In genomic region chr3:63990204-63990603, GRCh38 we compare ENCODE assay signal across 18 cellular contexts. TPM values are rescaled to one million over a fixed set of nuclear protein-coding genes. Genes with fewer than 3 reads are reported as not detected.
DNase-seq lines count a peak whose midpoint lies in the region; ATAC-seq and TF ChIP-seq lines count a peak whose summit lies in the region.
"Had no signal": no experiment of that assay in that cellular context is flagged by ENCODE, and none has a peak within 500 bp of the region (broad histone marks: within the 10 kb centered on the region; RNA-seq: fewer than 3 reads in every experiment).

No MANE protein-coding gene starts in this region.

- no peak for ATAC-seq in central memory CD8-positive, alpha-beta T cell (replicated peaks; ENCODE audit: extremely low read depth, poor library complexity, severe bottlenecking)
- ATAC-seq in GM18873 (IDR thresholded peaks at IDR 0.05; ENCODE audit: low FRiP score, unreplicated experiment): no peak
- no peak for ATAC-seq in GM21515 (IDR thresholded peaks at IDR 0.05; ENCODE audit: unreplicated experiment)

- no peak for DNase-seq in activated CD4-positive, alpha-beta T cell treated with anti-CD3 and anti-CD28 coated beads, Interleukin-2, amount 10 ng/mL, durations not matched to agents 24 days and 14 days
- no peak for DNase-seq in activated CD4-positive, alpha-beta T cell treated with anti-CD3 and anti-CD28 coated beads for 1 hour
- no peak for DNase-seq in CD4-positive, alpha-beta memory T cell
- no peak for DNase-seq in central memory CD8-positive, alpha-beta T cell (ENCODE audit: low spot score in 2 of 2)
- DNase-seq in neural crest cell (ENCODE audit: low read depth, low spot score): no peak
- no peak for DNase-seq in T-helper 2 cell treated with Interferon-gamma antibody and Interleukin-4, amounts not matched to agents 5 μg/mL and 100 μg/mL, for 36 hours (ENCODE audit: low spot score)
- DNase-seq: 8988T, BE2C, DND-41, GOT3, KBM-7, MV-4-11, NCI-H1417 treated with DMSO at 0.1 percent for 48 hours, NCI-H2029, NCI-H748 treated with DMSO at 0.1 percent for 48 hours, OCI-M1 had no signal

- peaks cover 16% of the 10 kb centered on the region for H3K4me1 ChIP-seq in CD4-positive, alpha-beta memory T cell (ENCODE audit: insufficient read depth, low read length)
- H3K4me1 ChIP-seq: BE2C had no signal

- POLR2A ChIA-PET in CD4-positive, alpha-beta memory T cell (lab: Charles Lee; ENCODE audit: partially characterized antibody): interaction anchor here (1.0 to 5.5 kb wide), 2 partner anchors 14 to 23 kb away, joined by 3 to 36 read pairs; no protein-coding TSS in a partner anchor

- H3K4me1 Mint-ChIP-seq in activated CD4-positive, alpha-beta T cell treated with anti-CD3 and anti-CD28 coated beads, Interleukin-2, amount 10 ng/mL, durations not matched to agents 24 days and 14 days: peaks cover 33% of the 10 kb centered on the region
- H3K4me1 Mint-ChIP-seq in CD4-positive, alpha-beta memory T cell: peaks cover 23 to 53% (median 46%) of the 10 kb centered on the region in 4 donors
- H3K4me1 Mint-ChIP-seq in central memory CD8-positive, alpha-beta T cell: peaks cover 35% of the 10 kb centered on the region
- H3K4me1 Mint-ChIP-seq in neural crest cell: peaks cover 20% of the 10 kb centered on the region
- peaks cover 25% of the 10 kb centered on the region for H3K4me1 Mint-ChIP-seq in T-helper 2 cell treated with Interferon-gamma antibody and Interleukin-4, amounts not matched to agents 5 μg/mL and 100 μg/mL, for 36 hours (ENCODE audit: low read depth)

- H3K9me3 Mint-ChIP-seq in activated CD4-positive, alpha-beta T cell treated with anti-CD3 and anti-CD28 coated beads, Interleukin-2, amount 10 ng/mL, durations not matched to agents 24 days and 14 days: no peaks in the 10 kb centered on the region
- H3K9me3 Mint-ChIP-seq in CD4-positive, alpha-beta memory T cell: no peaks in the 10 kb centered on the region
- no peaks in the 10 kb centered on the region for H3K9me3 Mint-ChIP-seq in central memory CD8-positive, alpha-beta T cell
- H3K9me3 Mint-ChIP-seq in neural crest cell: no peaks in the 10 kb centered on the region
- H3K9me3 Mint-ChIP-seq in T-helper 2 cell treated with Interferon-gamma antibody and Interleukin-4, amounts not matched to agents 5 μg/mL and 100 μg/mL, for 36 hours: no peaks in the 10 kb centered on the region

- intact Hi-C loops in activated CD4-positive, alpha-beta T cell treated with anti-CD3 and anti-CD28 coated beads, Interleukin-2, amount 10 ng/mL, durations not matched to agents 24 days and 14 days (cut with micrococcal nuclease): loop anchor here (5.0 kb wide), 2 partner anchors 38 to 128 kb away; partner anchors contain the start of genes ATXN7 and THOC7
- intact Hi-C loops in CD4-positive, alpha-beta memory T cell (cut with micrococcal nuclease): no loop called here

- H3K27me3 Mint-ChIP-seq in activated CD4-positive, alpha-beta T cell treated with anti-CD3 and anti-CD28 coated beads, Interleukin-2, amount 10 ng/mL, durations not matched to agents 24 days and 14 days: no peaks in the 10 kb centered on the region
- no peaks in the 10 kb centered on the region for H3K27me3 Mint-ChIP-seq in CD4-positive, alpha-beta memory T cell
- no peaks in the 10 kb centered on the region for H3K27me3 Mint-ChIP-seq in central memory CD8-positive, alpha-beta T cell
- H3K27me3 Mint-ChIP-seq in neural crest cell (ENCODE audit: low read depth): no peaks in the 10 kb centered on the region
- H3K27me3 Mint-ChIP-seq in T-helper 2 cell treated with Interferon-gamma antibody and Interleukin-4, amounts not matched to agents 5 μg/mL and 100 μg/mL, for 36 hours (ENCODE audit: low read depth): no peaks in the 10 kb centered on the region

- CTCF ChIA-PET in CD4-positive, alpha-beta memory T cell (lab: Charles Lee; ENCODE audit: partially characterized antibody): interaction anchor here (1.2 to 29.4 kb wide), 5 partner anchors 10 to 33 kb away, joined by 4 to 875 read pairs (median 7); partner anchors contain the start of gene PSMD6

- H3K27ac Mint-ChIP-seq in activated CD4-positive, alpha-beta T cell treated with anti-CD3 and anti-CD28 coated beads, Interleukin-2, amount 10 ng/mL, durations not matched to agents 24 days and 14 days: peak overlapping the region; percentile 60
- H3K27ac Mint-ChIP-seq in CD4-positive, alpha-beta memory T cell: peak overlapping the region in 4 of 7 donors; percentile 54 to 89 (median 70)
- peak overlapping the region; percentile 53 for H3K27ac Mint-ChIP-seq in central memory CD8-positive, alpha-beta T cell (ENCODE audit: low read depth)
- peak overlapping the region; percentile 69 for H3K27ac Mint-ChIP-seq in neural crest cell (ENCODE audit: unreplicated experiment)
- H3K27ac Mint-ChIP-seq in T-helper 2 cell treated with Interferon-gamma antibody and Interleukin-4, amounts not matched to agents 5 μg/mL and 100 μg/mL, for 36 hours: no peak overlapping the region

- TF ChIP-seq CTCF in neural crest cell (conservative IDR thresholded peaks at IDR 0.05): no peak

- H3K27ac ChIP-seq in CD4-positive, alpha-beta memory T cell (ENCODE audit: low read depth, low read length): no peak overlapping the region

- peaks cover 73% of the 10 kb centered on the region for H3K36me3 Mint-ChIP-seq in activated CD4-positive, alpha-beta T cell treated with anti-CD3 and anti-CD28 coated beads, Interleukin-2, amount 10 ng/mL, durations not matched to agents 24 days and 14 days (ENCODE audit: low read depth)
- peaks cover 76 to 93% of the 10 kb centered on the region in 2 donors for H3K36me3 Mint-ChIP-seq in CD4-positive, alpha-beta memory T cell
- peaks cover 83% of the 10 kb centered on the region for H3K36me3 Mint-ChIP-seq in central memory CD8-positive, alpha-beta T cell (ENCODE audit: insufficient read depth)
- peaks cover 16% of the 10 kb centered on the region for H3K36me3 Mint-ChIP-seq in neural crest cell (ENCODE audit: low read depth)
- H3K36me3 Mint-ChIP-seq in T-helper 2 cell treated with Interferon-gamma antibody and Interleukin-4, amounts not matched to agents 5 μg/mL and 100 μg/mL, for 36 hours (ENCODE audit: low read depth): peaks cover 66% of the 10 kb centered on the region

- H3K4me3 Mint-ChIP-seq in activated CD4-positive, alpha-beta T cell treated with anti-CD3 and anti-CD28 coated beads, Interleukin-2, amount 10 ng/mL, durations not matched to agents 24 days and 14 days: no peak overlapping the region
- no peak overlapping the region for H3K4me3 Mint-ChIP-seq in CD4-positive, alpha-beta memory T cell
- H3K4me3 Mint-ChIP-seq in central memory CD8-positive, alpha-beta T cell: no peak overlapping the region
- H3K4me3 Mint-ChIP-seq in neural crest cell: no peak overlapping the region
- no peak overlapping the region for H3K4me3 Mint-ChIP-seq in T-helper 2 cell treated with Interferon-gamma antibody and Interleukin-4, amounts not matched to agents 5 μg/mL and 100 μg/mL, for 36 hours

- H3K4me3 ChIP-seq in CD4-positive, alpha-beta memory T cell (ENCODE audit: low read length in 2 of 2): no peak overlapping the region

- no peaks in the 10 kb centered on the region for H3K9me3 ChIP-seq in CD4-positive, alpha-beta memory T cell (ENCODE audit: control insufficient read depth in 1 of 2, low read length in 2 of 2)
- H3K9me3 ChIP-seq: BE2C had no signal

- no peaks in the 10 kb centered on the region for H3K27me3 ChIP-seq in CD4-positive, alpha-beta memory T cell (ENCODE audit: insufficient read depth, low read length)
- H3K27me3 ChIP-seq: BE2C had no signal

- H3K36me3 ChIP-seq in CD4-positive, alpha-beta memory T cell (ENCODE audit: insufficient read depth, low read length): peaks cover 92% of the 10 kb centered on the region

RNA-seq across cellular contexts. Expression of gene PSMD6, which starts 33.1 kb away (rescaled TPM):
- 141 and 146 TPM in 2 replicates for total RNA-seq in activated CD4-positive, alpha-beta T cell treated with anti-CD3 and anti-CD28 coated beads, Interleukin-2, amount 10 ng/mL, durations not matched to agents 24 days and 14 days
- 10 to 100 TPM; 65.7 to 68.1 TPM for total RNA-seq in CD4-positive, alpha-beta memory T cell
- polyA plus RNA-seq in CD4-positive, alpha-beta memory T cell: 100 to 1,000 TPM; 127 to 152 TPM
- 103 and 104 TPM in 2 replicates for total RNA-seq in neural crest cell
